8 cellular contexts compared by ENCODE assay signal in the genomic region with DNA sequence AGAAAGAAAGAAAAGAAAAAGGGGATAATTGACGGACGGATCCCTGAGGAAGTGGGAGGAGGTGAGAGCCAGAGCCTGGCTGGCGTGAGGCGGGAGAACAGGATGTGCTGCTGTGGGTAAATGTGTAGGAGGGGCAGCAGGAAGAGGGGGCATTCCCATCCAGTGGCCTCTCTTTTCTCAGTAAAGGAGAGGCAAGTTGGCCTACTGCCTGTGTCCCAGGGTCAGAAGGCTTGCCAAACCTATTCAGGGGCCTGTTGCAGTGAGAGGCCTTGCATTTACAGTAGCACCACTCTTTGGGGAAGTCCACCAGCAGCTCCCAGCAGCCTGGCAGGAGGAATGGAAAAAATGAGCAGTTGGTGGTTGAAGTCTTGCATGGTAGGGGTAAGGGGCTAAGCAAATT. TPM values are rescaled to one million over a fixed set of nuclear protein-coding genes. Genes with fewer than 3 reads are reported as not detected.
A peak's percentile ranks its signal among the peaks of the same experiment; 100 is the strongest.
DNase-seq lines count a peak whose midpoint lies in the region; ATAC-seq and TF ChIP-seq lines count a peak whose summit lies in the region.

No MANE protein-coding gene starts in this region.

- no peak overlapping the region for H3K4me3 ChIP-seq in IMR-90 (ENCODE audit: insufficient read depth, low read depth, low read length)
- no peak overlapping the region for H3K4me3 ChIP-seq in right cardiac atrium (ENCODE audit: low read length)
- H3K4me3 ChIP-seq in skeletal muscle tissue (ENCODE audit: low read length in 3 of 3) = no peak overlapping the region

- H3K4me3 Mint-ChIP-seq in activated naive CD8-positive, alpha-beta T cell treated with anti-CD3 and anti-CD28 coated beads, Interleukin-2, amount 10 ng/mL, durations not matched to agents 7 days and 5 days = peak overlapping the region; percentile 4

- dilution Hi-C loops in IMR-90 (cut with HindIII; ENCODE audit: low sequenced_read_pairs, unreplicated experiment) = no loop called here

- H3K18ac ChIP-seq in IMR-90 (ENCODE audit: low read depth, low read length) = no peak overlapping the region

- H2AK9ac ChIP-seq in IMR-90 (replicated peaks; ENCODE audit: low read depth, low read length, poor library complexity) = peak overlapping the region; percentile 9

- TF ChIP-seq RAD21 in IMR-90 (IDR thresholded peaks at IDR 0.05; ENCODE audit: low read length) = no peak

- peak overlapping the region; percentile 75; the same call in 1 of the 2 replicates for H2AK5ac ChIP-seq in IMR-90 (ENCODE audit: low read depth, low read length)

- no peak for TF ChIP-seq POLR2A in IMR-90 (IDR thresholded peaks at IDR 0.05; ENCODE audit: low read depth, low read length)

- DNase-seq in IMR-90 (no peak), right cardiac atrium (peak; percentile 81 to 93 (median 83)), amniotic stem cell (lab: John Stamatoyannopoulos, UW) (no peak)
- DNase-seq in activated naive CD8-positive, alpha-beta T cell treated with anti-CD3 and anti-CD28 coated beads, Interleukin-2, amount 10 ng/mL, durations not matched to agents 7 days and 5 days = no peak

- peak overlapping the region; percentile 0; the same call in 1 of the 2 replicates for H3K27ac ChIP-seq in IMR-90 (ENCODE audit: insufficient read depth, low read length)
- H3K27ac ChIP-seq in right cardiac atrium (ENCODE audit: low read length) = peak overlapping the region; percentile 75
- peak overlapping the region; percentile 4 for H3K27ac ChIP-seq in skeletal muscle tissue (ENCODE audit: low read depth, low read length)

- H3K27me3 Mint-ChIP-seq in activated naive CD8-positive, alpha-beta T cell treated with anti-CD3 and anti-CD28 coated beads, Interleukin-2, amount 10 ng/mL, durations not matched to agents 7 days and 5 days = no peaks in the 10 kb centered on the region

- H3K56ac ChIP-seq in IMR-90 (ENCODE audit: extremely low read depth, insufficient read depth, low read length) = no peak overlapping the region

- CTCF ChIA-PET in IMR-90 (lab: Yijun Ruan, JAX) = interaction anchor here (0.6 kb wide), 1 partner anchor 72 kb away, joined by 3 read pairs; no protein-coding TSS in a partner anchor

- peaks cover 5% of the 10 kb centered on the region; the same call in 1 of the 2 replicates for H4K20me1 ChIP-seq in IMR-90 (ENCODE audit: insufficient read depth, low read length)

- peak overlapping the region; percentile 35 for H4K91ac ChIP-seq in IMR-90 (ENCODE audit: insufficient read depth, low read depth, low read length)

- H3K14ac ChIP-seq in IMR-90 (replicated peaks; ENCODE audit: low read depth, low read length) = peak overlapping the region; percentile 71

- peaks cover 26% of the 10 kb centered on the region for H3K4me1 ChIP-seq in IMR-90 (ENCODE audit: control insufficient read depth, insufficient read depth, low read length)
- peaks cover 39% of the 10 kb centered on the region for H3K4me1 ChIP-seq in right cardiac atrium (ENCODE audit: control insufficient read depth, insufficient read depth, low read length)
- H3K4me1 ChIP-seq in skeletal muscle tissue (ENCODE audit: control insufficient read depth in 3 of 3, insufficient read depth in 3 of 3, low read length in 3 of 3) = peaks cover 47 to 62% (median 48%) of the 10 kb centered on the region in 3 donors

- H3K27ac Mint-ChIP-seq in activated naive CD8-positive, alpha-beta T cell treated with anti-CD3 and anti-CD28 coated beads, Interleukin-2, amount 10 ng/mL, durations not matched to agents 7 days and 5 days = peak overlapping the region; percentile 85

- peak overlapping the region; percentile 58; the same call in 1 of the 3 replicates for H2BK15ac ChIP-seq in IMR-90 (ENCODE audit: low read depth, low read length)

- H3K4me2 ChIP-seq in IMR-90 (ENCODE audit: low read depth, low read length) = no peak overlapping the region

- H3K36me3 ChIP-seq in IMR-90 (ENCODE audit: control insufficient read depth, insufficient read depth, low read length) (no peaks in the 10 kb centered on the region), skeletal muscle tissue (ENCODE audit: control insufficient read depth in 3 of 3, insufficient read depth in 3 of 3, low read length in 3 of 3) (no peaks in the 10 kb centered on the region)

- 0 out of 2 replicates have a peak overlapping the region, but pooled peaks have one; percentile 40 for H3K23ac ChIP-seq in IMR-90 (ENCODE audit: low read depth, low read length)

- in situ Hi-C loops in IMR-90 (cut with MboI; ENCODE audit: low sequenced_read_pairs) = loop anchor here (10.0 kb wide), 1 partner anchor 92 kb away; no protein-coding TSS in a partner anchor

- H2BK120ac ChIP-seq in IMR-90 (ENCODE audit: low read depth, low read length) = peak overlapping the region; percentile 70

- no peaks in the 10 kb centered on the region for H3K27me3 ChIP-seq in IMR-90 (ENCODE audit: control insufficient read depth, insufficient read depth, low read length)
- no peaks in the 10 kb centered on the region for H3K27me3 ChIP-seq in right cardiac atrium (ENCODE audit: control insufficient read depth, insufficient read depth)
- no peaks in the 10 kb centered on the region for H3K27me3 ChIP-seq in skeletal muscle tissue (ENCODE audit: control insufficient read depth in 3 of 3, insufficient read depth in 3 of 3, low read length in 3 of 3)

- BruUV-seq in IMR-90 (replicated peaks; lab: Mats Ljungman, UMichigan) = no TSS peak

- POLR2A ChIA-PET in IMR-90 (lab: Charles Lee; ENCODE audit: unreplicated experiment) = no interaction called here
- POLR2A ChIA-PET in activated naive CD8-positive, alpha-beta T cell treated with anti-CD3 and anti-CD28 coated beads, Interleukin-2, amount 10 ng/mL, durations not matched to agents 7 days and 5 days (lab: Charles Lee) = interaction anchor here (13.6 kb wide), 1 partner anchor 33 kb away, joined by 256 read pairs; the partner anchor contains the start of gene DDIT4

- 80% methylated on average over 2 of the region's 4 CpGs; no CpG with 5 or more reads in 1 of the 2 experiments for WGBS in IMR-90 (ENCODE audit: extremely low coverage in 2 of 2, insufficient read length in 1 of 2), 2 experiments
- 6% methylated on average over 4 of the region's 4 CpGs for WGBS in right cardiac atrium

- TF ChIP-seq CTCF in IMR-90 (conservative IDR thresholded peaks at IDR 0.05; ENCODE audit: low read depth, low read length) = no peak

- H3K9me3 ChIP-seq in IMR-90 (ENCODE audit: control insufficient read depth, insufficient read depth, low read length) = no peaks in the 10 kb centered on the region
- no peaks in the 10 kb centered on the region for H3K9me3 ChIP-seq in right cardiac atrium (ENCODE audit: control insufficient read depth, low read length)
- no peaks in the 10 kb centered on the region for H3K9me3 ChIP-seq in skeletal muscle tissue (ENCODE audit: control insufficient read depth in 3 of 3, low read length in 3 of 3)

- no peak overlapping the region; a peak in 1 of 4 replicates for H4K8ac ChIP-seq in IMR-90 (ENCODE audit: low read depth in 2 of 2, low read length in 2 of 2)

- H3K9me1 ChIP-seq in IMR-90 (ENCODE audit: insufficient read depth, low read length) = peaks cover 22% of the 10 kb centered on the region

- no peak for ATAC-seq in IMR-90 (ENCODE audit: low read depth)
- ATAC-seq in activated naive CD8-positive, alpha-beta T cell treated with anti-CD3 and anti-CD28 coated beads, Interleukin-2, amount 10 ng/mL, durations not matched to agents 7 days and 5 days (ENCODE audit: low read depth) = peak; percentile 47
- peak; percentile 78 to 84 for ATAC-seq in right cardiac atrium
- no peak for ATAC-seq in HG02678 (IDR thresholded peaks at IDR 0.05; ENCODE audit: unreplicated experiment)
- ATAC-seq in HG03378 (IDR thresholded peaks at IDR 0.05; ENCODE audit: unreplicated experiment) = no peak
- no peak for ATAC-seq in GM21737 (IDR thresholded peaks at IDR 0.05; ENCODE audit: unreplicated experiment)

- H2AFZ ChIP-seq in IMR-90 (replicated peaks; ENCODE audit: low read length, poor library complexity) = peak overlapping the region; percentile 73

- H3K36me3 Mint-ChIP-seq in activated naive CD8-positive, alpha-beta T cell treated with anti-CD3 and anti-CD28 coated beads, Interleukin-2, amount 10 ng/mL, durations not matched to agents 7 days and 5 days = peaks cover 10% of the 10 kb centered on the region

- H3K9ac ChIP-seq in IMR-90 (ENCODE audit: low read depth, low read length) (no peak overlapping the region), skeletal muscle tissue (ENCODE audit: low read depth in 1 of 3, low read length in 3 of 3) (peak overlapping the region in 1 of 3 donors; percentile 54)

- no peak overlapping the region for H2BK5ac ChIP-seq in IMR-90 (ENCODE audit: low read depth, low read length, poor library complexity, severe bottlenecking)

- intact Hi-C loops in IMR-90 (cut with micrococcal nuclease) (no loop called here), right cardiac atrium (cut with DNase I) (loop anchor here in 1 of 4 donors (10.0 kb wide), 1 partner anchor 92 kb away; no protein-coding TSS in a partner anchor)

- H4K5ac ChIP-seq in IMR-90 (ENCODE audit: low read depth, low read length) = no peak overlapping the region

- no peaks in the 10 kb centered on the region; a peak in 1 of 4 replicates for H3K79me1 ChIP-seq in IMR-90 (ENCODE audit: low read depth in 1 of 2, low read length in 2 of 2)

- H3K4ac ChIP-seq in IMR-90 (ENCODE audit: low read depth, low read length) = peak overlapping the region; percentile 78

- H3K4me1 Mint-ChIP-seq in activated naive CD8-positive, alpha-beta T cell treated with anti-CD3 and anti-CD28 coated beads, Interleukin-2, amount 10 ng/mL, durations not matched to agents 7 days and 5 days = peaks cover 53% of the 10 kb centered on the region

- no peaks in the 10 kb centered on the region for H3K9me3 Mint-ChIP-seq in activated naive CD8-positive, alpha-beta T cell treated with anti-CD3 and anti-CD28 coated beads, Interleukin-2, amount 10 ng/mL, durations not matched to agents 7 days and 5 days

- H2BK20ac ChIP-seq in IMR-90 (ENCODE audit: low read depth, low read length) = peak overlapping the region; percentile 49; the same call in 1 of the 2 replicates

RNA-seq across cellular contexts. Expression of gene ASCC1, which starts 26.6 kb away (rescaled TPM):
- 21.0 and 21.9 TPM in 2 replicates for total RNA-seq in IMR-90 (2012; rRNA removed)
- polyA plus RNA-seq in IMR-90 (2012; rRNA removed) = 12.3 and 15.9 TPM in 2 replicates
- 5.2 and 5.6 TPM in 2 replicates for polyA plus RNA-seq in IMR-90 (2012; cell fraction: cytosol; rRNA removed)
- polyA plus RNA-seq in IMR-90 (2012; cell fraction: nucleus; rRNA removed; ENCODE audit: low replicate concordance) = 1.5 and 9.0 TPM in 2 replicates
- 10 to 100 TPM; 28.5 to 34.4 TPM for total RNA-seq in activated naive CD8-positive, alpha-beta T cell treated with anti-CD3 and anti-CD28 coated beads, Interleukin-2, amount 10 ng/mL, durations not matched to agents 7 days and 5 days
- 10 to 100 TPM; 27.6 to 37.9 (median 32.8) TPM for total RNA-seq in right cardiac atrium
- polyA plus RNA-seq in right cardiac atrium = 26.0 TPM
- 21.4 TPM for total RNA-seq in skeletal muscle tissue

RNA-seq across cellular contexts. Expression of gene ANAPC16, which starts 26.9 kb away (rescaled TPM):
- 26.3 and 35.3 TPM in 2 replicates for total RNA-seq in IMR-90 (2012; rRNA removed)
- polyA plus RNA-seq in IMR-90 (2012; rRNA removed) = 17.4 and 25.2 TPM in 2 replicates
- 11.2 and 14.4 TPM in 2 replicates for polyA plus RNA-seq in IMR-90 (2012; cell fraction: cytosol; rRNA removed)
- 4.8 and 19.4 TPM in 2 replicates for polyA plus RNA-seq in IMR-90 (2012; cell fraction: nucleus; rRNA removed; ENCODE audit: low replicate concordance)
- total RNA-seq in activated naive CD8-positive, alpha-beta T cell treated with anti-CD3 and anti-CD28 coated beads, Interleukin-2, amount 10 ng/mL, durations not matched to agents 7 days and 5 days = 10 to 100 TPM; 89.2 to 89.8 TPM
- total RNA-seq in right cardiac atrium = 100 to 1,000 TPM; 190 to 236 (median 223) TPM
- 287 TPM for polyA plus RNA-seq in right cardiac atrium
- 58.5 TPM for total RNA-seq in skeletal muscle tissue

RNA-seq across cellular contexts. Expression of gene DDIT4, which starts 31.0 kb away (rescaled TPM):
- total RNA-seq in IMR-90 (2012; rRNA removed) (108 and 110 TPM in 2 replicates), right cardiac atrium (100 to 1,000 TPM in 1 of 4 donors, 10 to 100 TPM in 3; 33.0 to 113 (median 76.5) TPM), skeletal muscle tissue (87.2 TPM)
- polyA plus RNA-seq in IMR-90 (2012; rRNA removed) (31.0 and 59.6 TPM in 2 replicates), right cardiac atrium (53.6 TPM)
- 38.8 and 80.6 TPM in 2 replicates for polyA plus RNA-seq in IMR-90 (2012; cell fraction: cytosol; rRNA removed)
- 80.3 and 93.3 TPM in 2 replicates for polyA plus RNA-seq in IMR-90 (2012; cell fraction: nucleus; rRNA removed; ENCODE audit: low replicate concordance)
- total RNA-seq in activated naive CD8-positive, alpha-beta T cell treated with anti-CD3 and anti-CD28 coated beads, Interleukin-2, amount 10 ng/mL, durations not matched to agents 7 days and 5 days = 100 to 1,000 TPM; 150 to 159 TPM

Comparison
In these comparisons a context has a peak if more than half of its experiments do, and no peak if none do; other contexts are left out.
1. ATAC-seq: peak in activated naive CD8-positive, alpha-beta T cell treated with anti-CD3 and anti-CD28 coated beads, Interleukin-2, amount 10 ng/mL, durations not matched to agents 7 days and 5 days (single experiment) and right cardiac atrium (2 of 2); none in IMR-90 (single experiment), HG02678 (single experiment), HG03378 (single experiment) and GM21737 (single experiment).
2. DNase-seq: peak in right cardiac atrium (3 of 3); none in IMR-90 (single experiment), activated naive CD8-positive, alpha-beta T cell treated with anti-CD3 and anti-CD28 coated beads, Interleukin-2, amount 10 ng/mL, durations not matched to agents 7 days and 5 days (single experiment) and amniotic stem cell (single experiment).
3. H3K27ac ChIP-seq: peak in every context shown above with its lines; median percentile 75 in right cardiac atrium; 4 in skeletal muscle tissue; 0 in IMR-90.